ENCODE assay signal across 1 cellular context in the genomic region with DNA sequence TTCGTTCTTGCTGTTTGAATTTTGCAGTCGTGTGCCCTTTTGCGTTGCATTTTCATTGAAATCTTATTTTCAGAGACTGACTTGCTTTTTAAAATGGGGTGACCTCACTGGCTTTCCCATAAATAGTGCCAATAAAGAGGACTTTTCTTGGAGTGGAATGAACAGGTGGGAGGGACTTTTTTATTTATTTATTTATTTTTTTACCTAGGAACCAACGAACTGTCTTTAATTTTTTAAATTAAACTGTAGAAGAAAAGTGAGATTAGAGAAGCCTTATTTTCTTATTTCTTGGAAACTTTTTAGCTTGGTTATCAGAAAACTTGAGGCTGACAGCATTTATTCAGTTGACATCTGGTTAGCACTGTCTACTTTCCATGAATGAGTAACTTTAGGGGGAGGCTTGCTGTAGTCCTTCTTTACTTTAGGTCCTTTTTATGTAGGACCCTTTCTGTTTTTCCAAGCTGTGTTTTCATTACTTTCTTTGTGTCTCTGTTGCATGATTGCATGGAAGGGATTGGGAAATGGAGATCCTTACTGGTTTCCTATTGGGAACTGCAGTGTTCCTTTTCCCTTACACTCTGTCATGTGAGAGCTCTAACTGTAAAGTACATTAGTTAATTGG.
TF ChIP-seq lines count a peak whose summit lies in the region.

No MANE protein-coding gene starts in this region.

TF ChIP-seq in WTC11, 78 proteins besides CTCF, POLR2A, EP300 and RAD21 (continued from another document):
- TF ChIP-seq FOXP1 (CRISPR knock-in tag; IDR thresholded peaks at IDR 0.05; ENCODE audit: borderline replicate concordance) (no peak), ZNF263 (CRISPR knock-in tag; IDR thresholded peaks at IDR 0.05; ENCODE audit: low read depth) (no peak), USF2 (CRISPR knock-in tag; IDR thresholded peaks at IDR 0.05) (no peak)
- TF ChIP-seq, protein P1, sequence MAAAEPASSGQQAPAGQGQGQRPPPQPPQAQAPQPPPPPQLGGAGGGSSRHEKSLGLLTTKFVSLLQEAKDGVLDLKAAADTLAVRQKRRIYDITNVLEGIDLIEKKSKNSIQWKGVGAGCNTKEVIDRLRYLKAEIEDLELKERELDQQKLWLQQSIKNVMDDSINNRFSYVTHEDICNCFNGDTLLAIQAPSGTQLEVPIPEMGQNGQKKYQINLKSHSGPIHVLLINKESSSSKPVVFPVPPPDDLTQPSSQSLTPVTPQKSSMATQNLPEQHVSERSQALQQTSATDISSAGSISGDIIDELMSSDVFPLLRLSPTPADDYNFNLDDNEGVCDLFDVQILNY (CRISPR knock-in tag; IDR thresholded peaks at IDR 0.05): no peak
TF ChIP-seq in WTC11: peak in this region for 0.
